ENCODE assay signal across 2 cellular contexts in the genomic region with DNA sequence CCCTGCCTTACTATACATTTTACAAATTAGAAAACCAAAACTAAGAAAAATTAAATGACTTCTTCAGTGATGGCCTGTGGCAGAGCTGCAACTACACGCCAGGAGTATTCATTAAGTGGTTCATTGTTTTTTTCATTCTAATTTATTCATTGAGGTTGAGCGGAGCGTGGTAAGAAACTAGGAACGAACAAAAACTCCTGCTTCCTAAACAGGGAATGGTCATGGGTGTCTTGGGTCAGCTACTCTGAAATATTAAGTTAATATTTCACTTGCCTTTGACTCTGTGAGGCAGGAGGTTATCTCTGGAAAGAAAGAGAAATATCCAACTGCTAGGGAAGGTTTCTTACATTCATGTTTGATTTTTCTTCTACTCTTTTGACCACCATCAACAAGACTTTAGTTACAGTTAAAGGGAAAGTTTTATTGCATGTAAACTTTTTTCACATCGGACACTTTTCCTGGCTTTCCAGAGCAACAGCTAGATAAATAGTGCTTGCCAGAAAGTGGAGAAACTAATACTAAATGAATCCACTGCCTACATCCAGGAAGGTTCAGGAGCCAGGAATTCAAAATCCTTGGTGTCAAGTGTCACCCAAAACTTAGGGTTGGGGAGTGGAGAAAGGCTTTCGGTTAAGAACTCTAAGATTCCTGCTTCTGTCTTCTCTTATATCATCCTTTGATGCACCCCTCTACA.
TF ChIP-seq lines count a peak whose summit lies in the region.

No MANE protein-coding gene starts in this region.

TF ChIP-seq in liver, 16 proteins besides CTCF, POLR2A, EP300 and RAD21:
- TF ChIP-seq, protein P1, sequence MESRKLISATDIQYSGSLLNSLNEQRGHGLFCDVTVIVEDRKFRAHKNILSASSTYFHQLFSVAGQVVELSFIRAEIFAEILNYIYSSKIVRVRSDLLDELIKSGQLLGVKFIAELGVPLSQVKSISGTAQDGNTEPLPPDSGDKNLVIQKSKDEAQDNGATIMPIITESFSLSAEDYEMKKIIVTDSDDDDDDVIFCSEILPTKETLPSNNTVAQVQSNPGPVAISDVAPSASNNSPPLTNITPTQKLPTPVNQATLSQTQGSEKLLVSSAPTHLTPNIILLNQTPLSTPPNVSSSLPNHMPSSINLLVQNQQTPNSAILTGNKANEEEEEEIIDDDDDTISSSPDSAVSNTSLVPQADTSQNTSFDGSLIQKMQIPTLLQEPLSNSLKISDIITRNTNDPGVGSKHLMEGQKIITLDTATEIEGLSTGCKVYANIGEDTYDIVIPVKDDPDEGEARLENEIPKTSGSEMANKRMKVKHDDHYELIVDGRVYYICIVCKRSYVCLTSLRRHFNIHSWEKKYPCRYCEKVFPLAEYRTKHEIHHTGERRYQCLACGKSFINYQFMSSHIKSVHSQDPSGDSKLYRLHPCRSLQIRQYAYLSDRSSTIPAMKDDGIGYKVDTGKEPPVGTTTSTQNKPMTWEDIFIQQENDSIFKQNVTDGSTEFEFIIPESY (IDR thresholded peaks at IDR 0.05): no peak
- TF ChIP-seq RXRA (IDR thresholded peaks at IDR 0.05) (no peak), SP1 (IDR thresholded peaks at IDR 0.05) (no peak), FOXA2 (IDR thresholded peaks at IDR 0.05) (no peak)
- TF ChIP-seq, protein P2, sequence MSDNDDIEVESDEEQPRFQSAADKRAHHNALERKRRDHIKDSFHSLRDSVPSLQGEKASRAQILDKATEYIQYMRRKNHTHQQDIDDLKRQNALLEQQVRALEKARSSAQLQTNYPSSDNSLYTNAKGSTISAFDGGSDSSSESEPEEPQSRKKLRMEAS (IDR thresholded peaks at IDR 0.05): no peak

TF ChIP-seq in HepG2, 621 proteins besides CTCF, POLR2A, EP300 and RAD21:
- TF ChIP-seq ZNF672 (CRISPR knock-in tag; IDR thresholded peaks at IDR 0.05) (no peak), REXO4 (CRISPR knock-in tag; IDR thresholded peaks at IDR 0.05; ENCODE audit: borderline replicate concordance) (no peak), IKZF4 (CRISPR knock-in tag; IDR thresholded peaks at IDR 0.05; ENCODE audit: borderline replicate concordance, low read depth, not compliant biosample characterization) (no peak), CCAR2 (optimal IDR thresholded peaks at IDR 0.05; ENCODE audit: low read depth, low read length) (no peak), PHF5A (CRISPR knock-in tag; IDR thresholded peaks at IDR 0.05; ENCODE audit: low read depth, unreplicated experiment) (no peak), PRPF4 (IDR thresholded peaks at IDR 0.05; ENCODE audit: low read depth, low read length, poor library complexity, severe bottlenecking) (no peak), ZBTB38 (CRISPR knock-in tag; IDR thresholded peaks at IDR 0.05) (no peak), KLF6 (CRISPR knock-in tag; IDR thresholded peaks at IDR 0.05) (no peak), NFIC (IDR thresholded peaks at IDR 0.05; ENCODE audit: low read length) (no peak), MATR3 (CRISPR knock-in tag; IDR thresholded peaks at IDR 0.05) (no peak), ELF3 (CRISPR knock-in tag; IDR thresholded peaks at IDR 0.05) (no peak), ZNF354B (CRISPR knock-in tag; IDR thresholded peaks at IDR 0.05) (no peak), ZFP37 (CRISPR knock-in tag; IDR thresholded peaks at IDR 0.05; ENCODE audit: borderline replicate concordance) (no peak), YEATS2 (CRISPR knock-in tag; IDR thresholded peaks at IDR 0.05; ENCODE audit: borderline replicate concordance) (no peak), ZIK1 (CRISPR knock-in tag; IDR thresholded peaks at IDR 0.05; ENCODE audit: borderline replicate concordance, low read depth) (no peak), POGZ (CRISPR knock-in tag; IDR thresholded peaks at IDR 0.05) (no peak), ZNF775 (CRISPR knock-in tag; IDR thresholded peaks at IDR 0.05; ENCODE audit: borderline replicate concordance) (no peak), TAF15 (IDR thresholded peaks at IDR 0.05; ENCODE audit: low read depth, low read length, poor library complexity, severe bottlenecking) (no peak), ZNF260 (CRISPR knock-in tag; IDR thresholded peaks at IDR 0.05; ENCODE audit: borderline replicate concordance, low read depth) (no peak)
- TF ChIP-seq, protein P3, sequence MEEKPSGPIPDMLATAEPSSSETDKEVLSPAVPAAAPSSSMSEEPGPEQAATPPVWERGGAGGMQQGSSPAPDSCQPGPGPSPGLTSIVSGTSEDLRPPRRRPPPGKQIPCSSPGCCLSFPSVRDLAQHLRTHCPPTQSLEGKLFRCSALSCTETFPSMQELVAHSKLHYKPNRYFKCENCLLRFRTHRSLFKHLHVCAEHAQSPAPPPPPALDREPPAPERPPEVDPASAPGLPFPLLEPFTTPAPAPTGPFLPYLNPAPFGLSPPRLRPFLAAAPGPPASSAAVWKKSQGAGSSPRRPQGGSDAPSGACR (CRISPR knock-in tag; IDR thresholded peaks at IDR 0.05): no peak
